10 cellular contexts compared by ENCODE assay signal in the genomic region with DNA sequence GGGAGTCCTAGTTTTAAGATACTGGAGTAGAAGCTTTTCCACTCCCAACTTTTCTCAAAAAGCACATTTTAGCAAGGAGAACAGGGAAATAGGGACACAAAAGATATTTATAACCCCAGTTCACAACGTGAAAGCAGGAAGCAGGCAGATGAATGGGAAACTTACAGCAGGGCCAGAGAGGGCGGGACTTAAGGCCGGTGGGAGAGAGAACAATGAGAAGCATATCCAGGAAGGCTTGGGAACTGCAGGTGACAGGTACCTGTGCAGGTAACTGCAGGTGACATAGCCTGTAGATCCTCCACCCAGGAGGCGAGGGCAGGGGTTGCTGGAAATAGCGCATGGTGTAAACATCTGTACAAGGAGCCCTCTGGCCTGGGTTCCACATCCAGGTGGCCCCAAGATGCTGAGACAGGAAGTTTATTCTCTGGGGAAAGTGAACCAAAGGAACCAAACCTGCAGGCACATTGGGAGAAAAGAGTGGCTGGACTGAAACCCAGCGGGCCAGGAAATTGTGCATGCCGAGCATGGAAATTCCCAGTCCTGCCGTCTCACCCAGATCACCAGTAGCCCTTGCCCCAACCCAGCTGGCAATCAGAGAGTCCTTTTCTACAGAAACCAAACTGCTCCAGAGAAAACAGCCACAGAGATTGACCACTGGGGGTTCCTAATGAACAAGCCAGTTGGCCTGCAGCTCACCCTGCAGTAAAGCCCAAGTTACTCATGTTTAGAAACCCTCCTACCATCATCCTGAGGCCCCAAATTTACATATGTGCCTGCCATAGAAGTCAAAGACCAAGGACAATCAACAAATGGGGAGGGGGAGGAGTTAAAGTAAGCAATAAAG. TPM values are rescaled to one million over a fixed set of nuclear protein-coding genes. Genes with fewer than 3 reads are reported as not detected.
DNase-seq lines count a peak whose midpoint lies in the region; ATAC-seq, FAIRE-seq and TF ChIP-seq lines count a peak whose summit lies in the region.
"Had no signal": no experiment of that assay in that cellular context is flagged by ENCODE, and none has a peak within 500 bp of the region (broad histone marks: within the 10 kb centered on the region; RNA-seq: fewer than 3 reads in every experiment).

No MANE protein-coding gene starts in this region.

- FAIRE-seq in GM12878 (lab: Jason Lieb, UNC): no peak

- TF ChIP-seq POLR2A in GM12878 (IDR thresholded peaks at IDR 0.05; ENCODE audit: low read depth, low read length): no peak

- H3K4me1 ChIP-seq in GM12878 (ENCODE audit: control insufficient read depth, insufficient read depth, low read length) (peaks cover 26% of the 10 kb centered on the region), parathyroid adenoma (no peaks in the 10 kb centered on the region)

- SMC1A ChIA-PET in GM12878 (lab: Charles Lee; ENCODE audit: uncharacterized antibody, unreplicated experiment): no interaction called here

- no peaks in the 10 kb centered on the region for H4K20me1 ChIP-seq in GM12878 (ENCODE audit: control insufficient read depth, insufficient read depth)

- BruUV-seq in GM12878 (replicated peaks; lab: Mats Ljungman, UMichigan): no TSS peak

- RAD21 ChIA-PET in GM12878 (lab: Charles Lee; ENCODE audit: unreplicated experiment): no interaction called here

- H3K4me3 ChIP-seq in GM12878 (no peak overlapping the region), parathyroid adenoma (ENCODE audit: low read depth, low read length) (no peak overlapping the region)
- H3K4me3 ChIP-seq: esophagus muscularis mucosa had no signal

- TF ChIP-seq CTCF in GM12878 (IDR thresholded peaks at IDR 0.05 in 2 of 3, conservative IDR thresholded peaks at IDR 0.05 in 1 of 3; ENCODE audit: control insufficient read depth in 2 of 3, extremely low read depth in 1 of 3, insufficient read depth in 1 of 3, low read depth in 3 of 3, low read length in 3 of 3) (no peak), parathyroid adenoma (IDR thresholded peaks at IDR 0.05) (no peak)

- TF ChIP-seq EP300 in GM12878 (IDR thresholded peaks at IDR 0.05; ENCODE audit: borderline replicate concordance in 1 of 2, control insufficient read depth in 1 of 2, low read depth in 2 of 2, low read length in 2 of 2): no peak

- H3K9me3 ChIP-seq in GM12878 (replicated peaks; ENCODE audit: control insufficient read depth, insufficient read depth, low read length) (no peaks in the 10 kb centered on the region; the same call in 2 of the 3 replicates), parathyroid adenoma (ENCODE audit: control insufficient read depth, low read length) (no peaks in the 10 kb centered on the region)
- H3K9me3 ChIP-seq: esophagus muscularis mucosa had no signal

- CTCF ChIA-PET in GM12878 (lab: Yijun Ruan, JAX): interaction anchor here (1.2 kb wide), 1 partner anchor 17 kb away, joined by 4 read pairs; no protein-coding TSS in a partner anchor

- H3K9ac ChIP-seq in GM12878 (ENCODE audit: control insufficient read depth, insufficient read depth, low read length) (no peak overlapping the region), parathyroid adenoma (no peak overlapping the region)

- no peak overlapping the region for H3K27ac ChIP-seq in GM12878 (ENCODE audit: control insufficient read depth, insufficient read depth)
- H3K27ac ChIP-seq in parathyroid adenoma: no peak overlapping the region

- no peak for TF ChIP-seq RAD21 in GM12878 (IDR thresholded peaks at IDR 0.05; ENCODE audit: insufficient read depth, low read depth, low read length)

- peak overlapping the region; percentile 31; the same call in 1 of the 2 replicates for H3K4me2 ChIP-seq in GM12878 (ENCODE audit: control insufficient read depth, insufficient read depth)
- H3K4me2 ChIP-seq in parathyroid adenoma (ENCODE audit: low read length): no peak overlapping the region

- POLR2A ChIA-PET in GM12878 (lab: Charles Lee): no interaction called here

- H2AFZ ChIP-seq in GM12878 (ENCODE audit: control insufficient read depth, low read depth, low read length) (no peak overlapping the region), parathyroid adenoma (peak overlapping the region; percentile 25)

- in situ Hi-C loops in GM12878 (cut with MboI): no loop called here

- peak; percentile 54 for DNase-seq in ELR (ENCODE audit: low read depth)
- peak; percentile 93 for DNase-seq in NCI-H146 treated with DMSO at 0.1 percent for 48 hours (lab: John Stamatoyannopoulos, UW; ENCODE audit: unreplicated experiment)
- no peak for DNase-seq in GM12878 (ENCODE audit: low read depth, low spot score)
- DNase-seq in pons (ENCODE audit: low spot score): no peak
- DNase-seq in SHP77 (lab: John Stamatoyannopoulos, UW): no peak
- DNase-seq: NCI-H1930, T-helper 2 cell had no signal

- H3K36me3 ChIP-seq in GM12878 (ENCODE audit: control insufficient read depth in 2 of 2, insufficient read depth in 2 of 2, low read length in 1 of 2) (no peaks in the 10 kb centered on the region), parathyroid adenoma (ENCODE audit: control insufficient read depth, insufficient read depth, low read length) (no peaks in the 10 kb centered on the region)
- H3K36me3 ChIP-seq: esophagus muscularis mucosa had no signal

- no peaks in the 10 kb centered on the region for H3K79me2 ChIP-seq in GM12878 (ENCODE audit: control insufficient read depth, insufficient read depth, low read length)
- no peaks in the 10 kb centered on the region for H3K79me2 ChIP-seq in parathyroid adenoma

- ATAC-seq in GM12878 (no peak), HG03469 (IDR thresholded peaks at IDR 0.05; ENCODE audit: unreplicated experiment) (no peak)

- WGBS in GM12878 (ENCODE audit: insufficient coverage, insufficient replicate concordance, low lambda C conversion rate, missing lambda C conversion rate): 15% methylated on average over 8 of the region's 8 CpGs

- intact Hi-C loops in GM12878 (cut with micrococcal nuclease; ENCODE audit: unreplicated experiment): no loop called here

- no peaks in the 10 kb centered on the region for H3K27me3 ChIP-seq in GM12878 (replicated peaks in 1 of 2; ENCODE audit: control insufficient read depth in 2 of 2, insufficient read depth in 2 of 2, low read length in 1 of 2)
- H3K27me3 ChIP-seq in parathyroid adenoma (ENCODE audit: control insufficient read depth, insufficient read depth, low read length): no peaks in the 10 kb centered on the region
- H3K27me3 ChIP-seq: esophagus muscularis mucosa had no signal

TF ChIP-seq in GM12878, 131 proteins besides CTCF, POLR2A, EP300 and RAD21 (continues in another document):
- no peak for TF ChIP-seq BRCA1 (IDR thresholded peaks at IDR 0.05; ENCODE audit: low read depth, low read length)
- no peak for TF ChIP-seq ZBTB33 (IDR thresholded peaks at IDR 0.05)

RNA-seq across cellular contexts. Expression of gene COL6A3, which starts 24.3 kb away (rescaled TPM):
- 0.07 and 0.48 TPM in 2 replicates for total RNA-seq in GM12878 (2013; cell fraction: nucleolus; rRNA removed)
- total RNA-seq in GM12878 (2014; rRNA removed): not detected in 2 replicates
- 0.05 TPM in 1 of 2 replicates, not detected in the other for total RNA-seq in GM12878 (2014; rRNA removed; fragmentation: Illumina TruSeq; extraction: Trizol)
- total RNA-seq in GM12878 (2021): 0.43 and 0.51 TPM in 2 replicates
- not detected for polyA plus RNA-seq in GM12878 (2011; ENCODE audit: low read depth)
- polyA plus RNA-seq in GM12878 (2011; rRNA removed): 0.01 TPM in 1 of 2 replicates, not detected in the other
- polyA plus RNA-seq in GM12878 (2011; cell fraction: cytosol; rRNA removed): under 0.01 TPM in 1 of 2 replicates, not detected in the other
- 0.03 TPM in 2 replicates for polyA plus RNA-seq in GM12878 (2011; cell fraction: nucleus; rRNA removed)
- polyA plus RNA-seq in GM12878 (2012): 0.04 TPM in 1 of 2 replicates, not detected in the other
- 0.01 and 0.14 TPM in 2 replicates for polyA plus RNA-seq in GM12878 (2014; fragmentation: Illumina TruSeq; extraction: Trizol)
- polyA plus RNA-seq in GM12878 (2014; fragmentation: Nextera tagmentation; extraction: Ambion mirVana): not detected
- 0.01 and 0.03 TPM in 2 replicates for polyA plus RNA-seq in GM12878 (2014; rRNA removed)
- under 1 TPM; 0.16 to 0.19 TPM for polyA plus RNA-seq in GM12878 (2016; fragmentation: Nextera tagmentation; extraction: Ambion mirVana)
- not detected in 2 replicates for polyA minus RNA-seq in GM12878 (2011; rRNA and poly(A)+ RNA removed)
- not detected in 2 replicates for polyA minus RNA-seq in GM12878 (2011; cell fraction: cytosol; rRNA and poly(A)+ RNA removed)
- polyA minus RNA-seq in GM12878 (2011; cell fraction: nucleus; rRNA and poly(A)+ RNA removed): 0.60 TPM in 1 of 2 replicates, not detected in the other

RNA-seq across cellular contexts. Expression of gene MLPH, which starts 48.7 kb away (rescaled TPM):
- not detected in 2 replicates for total RNA-seq in GM12878 (2013; cell fraction: nucleolus; rRNA removed)
- total RNA-seq in GM12878 (2014; rRNA removed) (not detected in 2 replicates), GM12878 (2014; rRNA removed; fragmentation: Illumina TruSeq; extraction: Trizol) (not detected in 2 replicates), GM12878 (2021) (0.40 and 0.85 TPM in 2 replicates)
- not detected for polyA plus RNA-seq in GM12878 (2011; ENCODE audit: low read depth)
- polyA plus RNA-seq in GM12878 (2011; rRNA removed) (0.09 and 0.16 TPM in 2 replicates), GM12878 (2014; fragmentation: Illumina TruSeq; extraction: Trizol) (not detected in 2 replicates), GM12878 (2014; fragmentation: Nextera tagmentation; extraction: Ambion mirVana) (not detected), GM12878 (2014; rRNA removed) (not detected in 2 replicates), GM12878 (2016; fragmentation: Nextera tagmentation; extraction: Ambion mirVana) (not detected)
- polyA plus RNA-seq in GM12878 (2011; cell fraction: cytosol; rRNA removed): 0.10 TPM in 1 of 2 replicates, not detected in the other
- 0.13 and 0.22 TPM in 2 replicates for polyA plus RNA-seq in GM12878 (2011; cell fraction: nucleus; rRNA removed)
- not detected in 2 replicates for polyA plus RNA-seq in GM12878 (2012)
- polyA minus RNA-seq in GM12878 (2011; rRNA and poly(A)+ RNA removed): 0.82 and 0.95 TPM in 2 replicates
- not detected in 2 replicates for polyA minus RNA-seq in GM12878 (2011; cell fraction: cytosol; rRNA and poly(A)+ RNA removed)
- polyA minus RNA-seq in GM12878 (2011; cell fraction: nucleus; rRNA and poly(A)+ RNA removed): 0.19 and 0.24 TPM in 2 replicates

Comparison
In these comparisons a context has a peak if more than half of its experiments do, and no peak if none do; other contexts are left out.
1. DNase-seq: peak in ELR (single experiment) and NCI-H146 treated with DMSO at 0.1 percent for 48 hours (single experiment); none in GM12878 (single experiment), pons (single experiment) and SHP77 (0 of 2).